In the genomic region with DNA sequence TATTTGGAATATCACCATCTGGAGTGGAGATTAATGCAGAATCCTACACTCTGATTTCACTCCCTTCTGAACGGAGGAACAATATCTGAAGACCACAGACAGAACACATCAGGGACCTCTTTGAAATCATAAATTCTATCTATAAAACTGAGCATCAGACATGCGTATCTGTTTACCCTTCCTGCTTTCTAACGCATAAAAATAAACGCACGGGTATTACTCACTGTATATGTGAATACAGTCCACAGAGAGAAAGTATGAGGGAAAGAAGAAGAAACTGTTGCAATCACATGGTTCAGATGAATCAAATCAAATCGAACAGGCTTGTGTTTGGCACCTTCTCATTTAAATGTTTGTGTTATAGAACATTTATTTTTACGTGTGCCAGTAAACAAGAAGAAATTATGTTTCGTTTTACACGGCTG, we compare ENCODE assay signal across 10 cellular contexts.
DNase-seq lines count a peak whose midpoint lies in the region; ATAC-seq and TF ChIP-seq lines count a peak whose summit lies in the region.
"Had no signal": no experiment of that assay in that cellular context is flagged by ENCODE, and none has a peak within 500 bp of the region (broad histone marks: within the 10 kb centered on the region; RNA-seq: fewer than 3 reads in every experiment).

No MANE protein-coding gene starts in this region.

- no peak overlapping the region for H2BK5ac ChIP-seq in mesenchymal stem cell (ENCODE audit: low read depth, low read length, poor library complexity, severe bottlenecking)

- peak overlapping the region in 9 of 10 donors; percentile 17 to 48 (median 41) for H3K4me3 ChIP-seq in heart right ventricle
- H3K4me3 ChIP-seq in astrocyte of the spinal cord (ENCODE audit: low read depth, low read length), result peak overlapping the region; percentile 47
- peak overlapping the region in 1 of 2 experiments; percentile 81 for H3K4me3 ChIP-seq in mesenchymal stem cell (ENCODE audit: insufficient read depth in 1 of 2, low read depth in 1 of 2, low read length in 2 of 2)
- H3K4me3 ChIP-seq in vagina, result peak overlapping the region; percentile 22 to 35
- no peak overlapping the region for H3K4me3 ChIP-seq in OCI-LY7 (ENCODE audit: low read depth, low read length, poor library complexity, severe bottlenecking)

- H4K8ac ChIP-seq in mesenchymal stem cell (ENCODE audit: low read length), result no peak overlapping the region

- H2AFZ ChIP-seq in mesenchymal stem cell (ENCODE audit: low read depth, low read length) (no peak overlapping the region), OCI-LY7 (ENCODE audit: low read length) (no peak overlapping the region)

- WGBS in heart right ventricle, 2 donors, result 48 to 53% methylated on average over 9 of the region's 9 CpGs
- WGBS in mesenchymal stem cell, result 74% methylated on average over 9 of the region's 9 CpGs

- CTCF ChIA-PET in OCI-LY7 (lab: Charles Lee; ENCODE audit: unreplicated experiment), result no interaction called here

- H3K18ac ChIP-seq in mesenchymal stem cell (ENCODE audit: low read depth in 1 of 2, low read length in 2 of 2), result peak overlapping the region in 1 of 2 experiments; percentile 73

- H3K4ac ChIP-seq in mesenchymal stem cell (ENCODE audit: low read depth in 1 of 2, low read length in 2 of 2), result peak overlapping the region in 1 of 2 experiments; percentile 65

- no peaks in the 10 kb centered on the region for H3K79me2 ChIP-seq in OCI-LY7 (ENCODE audit: insufficient read depth, low read depth, low read length)

- H4K91ac ChIP-seq in mesenchymal stem cell (ENCODE audit: low read length), result peak overlapping the region; percentile 68

- peak overlapping the region in 6 of 10 donors; percentile 5 to 76 (median 63) for H3K27ac ChIP-seq in heart right ventricle
- peak overlapping the region; percentile 25 for H3K27ac ChIP-seq in mesenchymal stem cell (ENCODE audit: low read length, poor library complexity, severe bottlenecking)
- H3K27ac ChIP-seq in vagina, result peak overlapping the region; percentile 53
- no peak overlapping the region for H3K27ac ChIP-seq in OCI-LY7 (ENCODE audit: low read depth, low read length, poor library complexity, severe bottlenecking)
- H3K27ac ChIP-seq: KMS-11 had no signal

- ATAC-seq in heart right ventricle (peak in 1 of 8 donors; percentile 22), Right ventricle myocardium inferior (no peak), HG03442 (IDR thresholded peaks at IDR 0.05; ENCODE audit: unreplicated experiment) (no peak)

- H3K27me3 ChIP-seq in heart right ventricle (peaks cover 0 to 15% (median 0%) of the 10 kb centered on the region in 7 donors), mesenchymal stem cell (ENCODE audit: control insufficient read depth in 1 of 2, insufficient read depth in 1 of 2, low read length in 2 of 2) (no peaks in the 10 kb centered on the region), vagina (no peaks in the 10 kb centered on the region)

- no peak overlapping the region for H2AK5ac ChIP-seq in mesenchymal stem cell (ENCODE audit: low read length, severe bottlenecking)

- H3K14ac ChIP-seq in mesenchymal stem cell (ENCODE audit: low read length in 2 of 2), result no peak overlapping the region

- H3K9me3 ChIP-seq in heart right ventricle, result no peaks in the 10 kb centered on the region
- no peaks in the 10 kb centered on the region for H3K9me3 ChIP-seq in mesenchymal stem cell (ENCODE audit: control insufficient read depth, low read length)
- no peaks in the 10 kb centered on the region for H3K9me3 ChIP-seq in vagina
- no peaks in the 10 kb centered on the region for H3K9me3 ChIP-seq in OCI-LY7 (ENCODE audit: low read length)

- no peak for TF ChIP-seq POLR2A in vagina (IDR thresholded peaks at IDR 0.05)

- no peak overlapping the region for H3K23ac ChIP-seq in mesenchymal stem cell (ENCODE audit: low read length in 2 of 2)

- TF ChIP-seq CTCF in heart right ventricle (IDR thresholded peaks at IDR 0.05) (no peak), astrocyte of the spinal cord (IDR thresholded peaks at IDR 0.05; ENCODE audit: low read depth, low read length) (no peak), vagina (IDR thresholded peaks at IDR 0.05) (no peak), OCI-LY7 (conservative IDR thresholded peaks at IDR 0.05; ENCODE audit: low read length) (no peak)

- intact Hi-C loops in heart right ventricle (cut with DNase I), result no loop called here
- intact Hi-C loops in Right ventricle myocardium inferior (cut with DNase I), result no loop called here
- intact Hi-C loops in vagina (cut with DNase I), result no loop called here
- intact Hi-C loops in OCI-LY7 (cut with micrococcal nuclease; ENCODE audit: unreplicated experiment), result no loop called here

- no peaks in the 10 kb centered on the region for H3K9me2 ChIP-seq in OCI-LY7 (ENCODE audit: insufficient read depth, low read length)

- H3K36me3 ChIP-seq in heart right ventricle (no peaks in the 10 kb centered on the region), mesenchymal stem cell (ENCODE audit: control insufficient read depth in 1 of 2, insufficient read depth in 2 of 2, low read depth in 1 of 2, low read length in 2 of 2) (no peaks in the 10 kb centered on the region), vagina (no peaks in the 10 kb centered on the region), OCI-LY7 (ENCODE audit: insufficient read depth, low read length) (no peaks in the 10 kb centered on the region)

- H2BK12ac ChIP-seq in mesenchymal stem cell (ENCODE audit: low read length in 2 of 2), result peak overlapping the region in 1 of 2 experiments; percentile 84

- BruUV-seq in OCI-LY7 (replicated peaks; lab: Mats Ljungman, UMichigan), result no TSS peak

- H3K79me1 ChIP-seq in mesenchymal stem cell (replicated peaks; ENCODE audit: low read length, poor library complexity, severe bottlenecking), result peaks cover 8% of the 10 kb centered on the region

- H2BK15ac ChIP-seq in mesenchymal stem cell (ENCODE audit: low read depth, poor library complexity, severe bottlenecking), result no peak overlapping the region

- H3K9ac ChIP-seq in mesenchymal stem cell (ENCODE audit: low read length), result peak overlapping the region; percentile 88
- H3K9ac ChIP-seq: KMS-11 had no signal

- DNase-seq in heart right ventricle (no peak), Right ventricle myocardium inferior (ENCODE audit: missing footprints) (no peak), astrocyte of the spinal cord (ENCODE audit: low read depth, low spot score) (no peak), mesenchymal stem cell (peak; percentile 61), vagina (ENCODE audit: extremely low spot score in 2 of 2) (no peak), OCI-LY7 (ENCODE audit: low spot score) (no peak), OCI-M1 (lab: John Stamatoyannopoulos, UW) (no peak)
- DNase-seq: stimulated activated naive B cell treated with anti-CD40 and anti-IgM and Interleukin-4, amounts not matched to agents 10 μg/mL and 1 μg/mL and 100 μg/mL, for 72 hours had no signal

- H4K20me1 ChIP-seq in OCI-LY7 (ENCODE audit: insufficient read depth, low read length), result no peaks in the 10 kb centered on the region

- POLR2A ChIA-PET in OCI-LY7 (lab: Charles Lee), result no interaction called here

- in situ Hi-C loops in astrocyte of the spinal cord (cut with HindIII; ENCODE audit: low sequenced_read_pairs), result no loop called here

- H3K4me1 ChIP-seq in heart right ventricle (peaks cover 0 to 38% (median 21%) of the 10 kb centered on the region in 9 donors), mesenchymal stem cell (ENCODE audit: control insufficient read depth, insufficient read depth, low read depth, low read length) (peaks cover 2% of the 10 kb centered on the region), vagina (peaks cover 7% of the 10 kb centered on the region), OCI-LY7 (ENCODE audit: insufficient read depth, low read length, poor library complexity, severe bottlenecking) (no peaks in the 10 kb centered on the region)

- H3K4me2 ChIP-seq in mesenchymal stem cell (ENCODE audit: low read length, poor library complexity, severe bottlenecking) (peak overlapping the region; percentile 88), OCI-LY7 (ENCODE audit: low read length) (no peak overlapping the region)
- H3K4me2 ChIP-seq: KMS-11 had no signal

- H2BK120ac ChIP-seq in mesenchymal stem cell (ENCODE audit: low read depth, low read length), result no peak overlapping the region
